In the genomic region with DNA sequence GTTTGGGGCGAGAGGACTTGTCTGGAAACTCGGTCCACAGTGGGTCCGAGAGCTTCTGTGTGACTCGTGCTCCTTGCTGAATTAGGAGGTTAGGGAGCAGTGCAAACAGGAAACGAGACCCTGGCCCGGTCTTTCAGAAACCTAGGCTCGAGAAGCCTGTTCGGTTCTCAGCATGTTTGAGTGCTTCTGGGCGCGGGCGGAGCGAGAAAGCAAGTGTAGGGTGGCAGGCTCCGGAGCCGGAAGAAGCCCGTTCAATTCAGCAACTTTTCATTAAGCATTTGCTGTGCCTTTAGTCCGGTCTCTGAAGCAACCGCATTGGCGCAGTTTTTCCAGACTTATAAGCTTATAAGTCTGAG, we compare ENCODE assay signal across 8 cellular contexts. TPM values are rescaled to one million over a fixed set of nuclear protein-coding genes. Genes with fewer than 3 reads are reported as not detected.
DNase-seq lines count a peak whose midpoint lies in the region; ATAC-seq and TF ChIP-seq lines count a peak whose summit lies in the region.

No MANE protein-coding gene starts in this region.

- peak overlapping the region; percentile 98 to 100 for H3K4me3 Mint-ChIP-seq in activated T-cell treated with anti-CD3 and anti-CD28 coated beads, Interleukin-2, amount 50 U/mL, for 72 hours
- H3K4me3 Mint-ChIP-seq in progenitor cell of endocrine pancreas (ENCODE audit: low read depth), result peak overlapping the region; percentile 86

- no peak for TF ChIP-seq POLR2A in NB4 (IDR thresholded peaks at IDR 0.05; ENCODE audit: extremely low read depth, insufficient read length)
- TF ChIP-seq POLR2A in vagina (IDR thresholded peaks at IDR 0.05), result no peak

- peaks cover 43% of the 10 kb centered on the region for H3K4me1 ChIP-seq in vagina

- POLR2A ChIA-PET in AG04450 (lab: Yijun Ruan, JAX), result interaction anchor here (0.8 to 2.6 kb wide), 13 partner anchors 10 to 162 kb away, joined by 3 to 20 read pairs (median 5); a partner anchor contains a TSS

- DNase-seq in AG04450 (ENCODE audit: low read depth, low spot score) (no peak), NB4 (ENCODE audit: low read depth) (peak; percentile 42), foreskin fibroblast (peak in 1 of 2 donors; percentile 53), progenitor cell of endocrine pancreas (ENCODE audit: low spot score, unreplicated experiment) (no peak), vagina (ENCODE audit: extremely low spot score in 2 of 2) (no peak), AG08395 (ENCODE audit: low spot score) (no peak)
- DNase-seq in activated T-cell treated with anti-CD3 and anti-CD28 coated beads, Interleukin-2, amount 50 U/mL, for 72 hours, result peak; percentile 48 to 54

- peak overlapping the region; percentile 97 for H3K27ac Mint-ChIP-seq in activated T-cell treated with anti-CD3 and anti-CD28 coated beads, Interleukin-2, amount 50 U/mL, for 72 hours
- H3K27ac Mint-ChIP-seq in progenitor cell of endocrine pancreas, result peak overlapping the region; percentile 79

- H3K27ac ChIP-seq in AG04450 (ENCODE audit: low read depth, low read length) (no peak overlapping the region), vagina (peak overlapping the region; percentile 90)

- H3K4me3 ChIP-seq in AG04450 (ENCODE audit: low read depth, low read length) (peak overlapping the region; percentile 96), NB4 (ENCODE audit: low read depth, low read length) (peak overlapping the region; percentile 96), foreskin fibroblast (ENCODE audit: low read depth in 1 of 2, low read length in 2 of 2) (peak overlapping the region; percentile 71 to 78), vagina (peak overlapping the region; percentile 80 to 84)

- H3K9me3 ChIP-seq in AG04450 (ENCODE audit: control insufficient read depth, insufficient read depth, low read length) (no peaks in the 10 kb centered on the region), vagina (no peaks in the 10 kb centered on the region)

- H3K36me3 Mint-ChIP-seq in activated T-cell treated with anti-CD3 and anti-CD28 coated beads, Interleukin-2, amount 50 U/mL, for 72 hours (ENCODE audit: insufficient read depth in 2 of 2), result peaks cover 7 to 17% of the 10 kb centered on the region in 2 donors
- peaks cover 8% of the 10 kb centered on the region for H3K36me3 Mint-ChIP-seq in progenitor cell of endocrine pancreas (ENCODE audit: insufficient read depth)

- H3K27me3 ChIP-seq in AG04450 (ENCODE audit: control insufficient read depth, insufficient read depth, low read length) (no peaks in the 10 kb centered on the region), vagina (no peaks in the 10 kb centered on the region)

- no peaks in the 10 kb centered on the region for H3K9me3 Mint-ChIP-seq in activated T-cell treated with anti-CD3 and anti-CD28 coated beads, Interleukin-2, amount 50 U/mL, for 72 hours
- no peaks in the 10 kb centered on the region for H3K9me3 Mint-ChIP-seq in progenitor cell of endocrine pancreas (ENCODE audit: low read depth)

- intact Hi-C loops in vagina (cut with DNase I), result no loop called here

- peak; percentile 13 for ATAC-seq in GM21390 (IDR thresholded peaks at IDR 0.05; ENCODE audit: unreplicated experiment)
- peak; percentile 10 to 14 for ATAC-seq in activated T-cell treated with anti-CD3 and anti-CD28 coated beads, Interleukin-2, amount 50 U/mL, for 72 hours (replicated peaks in 1 of 2)

- peaks cover 48% of the 10 kb centered on the region for H3K4me1 Mint-ChIP-seq in activated T-cell treated with anti-CD3 and anti-CD28 coated beads, Interleukin-2, amount 50 U/mL, for 72 hours (ENCODE audit: low read depth)
- peaks cover 37% of the 10 kb centered on the region for H3K4me1 Mint-ChIP-seq in progenitor cell of endocrine pancreas (ENCODE audit: low read depth)

- TF ChIP-seq CTCF in AG04450 (IDR thresholded peaks at IDR 0.05; ENCODE audit: low read depth, low read length) (no peak), NB4 (IDR thresholded peaks at IDR 0.05; ENCODE audit: low read depth, low read length) (no peak), foreskin fibroblast (IDR thresholded peaks at IDR 0.05; ENCODE audit: low read depth, low read length) (no peak), progenitor cell of endocrine pancreas (IDR thresholded peaks at IDR 0.05; ENCODE audit: unreplicated experiment) (no peak), vagina (IDR thresholded peaks at IDR 0.05) (no peak)

- CTCF ChIA-PET in AG04450 (lab: Charles Lee), result interaction anchor here (0.5 to 2.9 kb wide), 16 partner anchors 9 to 236 kb away, joined by 3 to 17 read pairs (median 4); no protein-coding TSS in a partner anchor

- H3K27me3 Mint-ChIP-seq in activated T-cell treated with anti-CD3 and anti-CD28 coated beads, Interleukin-2, amount 50 U/mL, for 72 hours (ENCODE audit: low read depth), result peaks cover 13% of the 10 kb centered on the region
- peaks cover 11% of the 10 kb centered on the region for H3K27me3 Mint-ChIP-seq in progenitor cell of endocrine pancreas

- no peaks in the 10 kb centered on the region for H3K36me3 ChIP-seq in vagina

RNA-seq across cellular contexts. Expression of a gene that starts 0.5 kb away (rescaled TPM):
- polyA plus RNA-seq in AG04450 (2011; rRNA removed), result 314 and 364 TPM in 2 replicates
- 113 and 118 TPM in 2 replicates for polyA minus RNA-seq in AG04450 (2011; rRNA and poly(A)+ RNA removed)
- total RNA-seq in activated T-cell treated with anti-CD3 and anti-CD28 coated beads, Interleukin-2, amount 50 U/mL, for 72 hours, result 10 to 100 TPM; 86.8 to 91.6 TPM
- total RNA-seq in progenitor cell of endocrine pancreas, result 178 and 185 TPM in 2 replicates
- 199 TPM for total RNA-seq in vagina

RNA-seq across cellular contexts. Expression of a gene that starts 22.1 kb away (rescaled TPM):
- polyA plus RNA-seq in AG04450 (2011; rRNA removed), result 0.48 and 0.71 TPM in 2 replicates
- 0.69 and 0.87 TPM in 2 replicates for polyA minus RNA-seq in AG04450 (2011; rRNA and poly(A)+ RNA removed)
- total RNA-seq in activated T-cell treated with anti-CD3 and anti-CD28 coated beads, Interleukin-2, amount 50 U/mL, for 72 hours, result under 1 TPM in 1 of 2 donors, not detected in 1; 0.12 TPM
- total RNA-seq in progenitor cell of endocrine pancreas (not detected in 2 replicates), vagina (not detected)

RNA-seq across cellular contexts. Expression of a gene that starts 54.7 kb away (rescaled TPM):
- polyA plus RNA-seq in AG04450 (2011; rRNA removed), result 108 and 115 TPM in 2 replicates
- 66.4 and 70.8 TPM in 2 replicates for polyA minus RNA-seq in AG04450 (2011; rRNA and poly(A)+ RNA removed)
- total RNA-seq in activated T-cell treated with anti-CD3 and anti-CD28 coated beads, Interleukin-2, amount 50 U/mL, for 72 hours, result 10 to 100 TPM; 17.7 to 22.7 TPM
- 7.3 TPM in 2 replicates for total RNA-seq in progenitor cell of endocrine pancreas
- 34.9 TPM for total RNA-seq in vagina

Comparison
In these comparisons a context has a peak if more than half of its experiments do, and no peak if none do; other contexts are left out.
1. DNase-seq: peak in NB4 (single experiment) and activated T-cell treated with anti-CD3 and anti-CD28 coated beads, Interleukin-2, amount 50 U/mL, for 72 hours (2 of 2); none in AG04450 (single experiment), progenitor cell of endocrine pancreas (single experiment), vagina (0 of 2) and AG08395 (single experiment).
2. Peak in every context shown above with its lines, with median percentiles within 50 percentile points of each other: H3K4me3 ChIP-seq.